Comparison of ENCODE assay signal across 21 cellular contexts in the genomic region with DNA sequence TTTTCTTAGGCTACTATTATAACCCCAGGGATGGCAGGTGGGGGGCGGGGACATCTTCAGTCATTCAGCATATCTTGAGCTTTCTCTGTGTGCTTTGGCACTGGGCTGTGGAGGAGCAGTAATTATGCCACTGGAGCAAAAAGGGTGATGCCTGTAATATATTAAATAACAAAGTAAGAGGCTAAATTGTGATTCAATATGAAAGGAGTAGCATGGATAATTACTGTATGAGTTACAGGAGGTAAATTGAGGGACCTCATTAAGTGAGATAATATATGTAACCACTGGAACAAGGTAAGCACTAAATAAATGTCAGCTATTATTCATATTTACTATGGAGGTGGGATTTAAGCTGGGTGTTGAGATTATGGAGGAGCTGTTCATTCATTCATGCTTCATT. TPM values are rescaled to one million over a fixed set of nuclear protein-coding genes. Genes with fewer than 3 reads are reported as not detected.
DNase-seq lines count a peak whose midpoint lies in the region; ATAC-seq, FAIRE-seq and TF ChIP-seq lines count a peak whose summit lies in the region.
"Had no signal": no experiment of that assay in that cellular context is flagged by ENCODE, and none has a peak within 500 bp of the region (broad histone marks: within the 10 kb centered on the region; RNA-seq: fewer than 3 reads in every experiment).

No MANE protein-coding gene starts in this region.

- no peaks in the 10 kb centered on the region for H3K9me3 ChIP-seq in astrocyte (ENCODE audit: insufficient read depth, low read depth, low read length)
- no peaks in the 10 kb centered on the region for H3K9me3 ChIP-seq in neuron (ENCODE audit: low read length)
- H3K9me3 ChIP-seq in spleen: no peaks in the 10 kb centered on the region
- H3K9me3 ChIP-seq: BE2C had no signal

- H3K9ac ChIP-seq in astrocyte (ENCODE audit: low read length): no peak overlapping the region

- no peaks in the 10 kb centered on the region for H3K36me3 ChIP-seq in astrocyte (ENCODE audit: insufficient read depth, low read length)
- no peaks in the 10 kb centered on the region for H3K36me3 ChIP-seq in neuron (ENCODE audit: insufficient read depth, low read length)
- no peaks in the 10 kb centered on the region for H3K36me3 ChIP-seq in spleen
- H3K36me3 ChIP-seq: BE2C had no signal

- H3K4me3 Mint-ChIP-seq in astrocyte (ENCODE audit: unreplicated experiment): no peak overlapping the region
- H3K4me3 Mint-ChIP-seq: HFFc6 had no signal

- intact Hi-C loops in spleen (cut with DNase I; ENCODE audit: low total_unique reads): no loop called here

- DNase-seq in NCI-H345 (lab: John Stamatoyannopoulos, UW) (peak; percentile 11), NCI-H345 treated with DMSO at 0.1 percent for 48 hours (lab: John Stamatoyannopoulos, UW; ENCODE audit: unreplicated experiment) (no peak), HEK293T (ENCODE audit: extremely low spot score) (no peak), astrocyte (ENCODE audit: low read depth) (no peak), spleen (no peak)
- DNase-seq in activated CD8-positive, alpha-beta memory T cell treated with anti-CD3 and anti-CD28 coated beads for 24 hours: no peak
- DNase-seq: BE2C, DND-41, HFFc6, KG1, NCI-H1105, NCI-H146, NCI-H2029, NCI-H2171, NCI-H748 treated with DMSO at 0.1 percent for 48 hours had no signal

- POLR2A ChIA-PET in HEK293T (lab: Yijun Ruan, JAX): no interaction called here

- H4K20me1 ChIP-seq in astrocyte (ENCODE audit: insufficient read depth, low read length): no peaks in the 10 kb centered on the region

- H3K9me3 Mint-ChIP-seq in astrocyte (ENCODE audit: unreplicated experiment): no peaks in the 10 kb centered on the region
- H3K9me3 Mint-ChIP-seq: HFFc6 had no signal

- WGBS in spleen, 5 donors: 91 to 98% (median 97%) methylated on average over 1 of the region's 1 CpG

- TF ChIP-seq POLR2A in spleen (IDR thresholded peaks at IDR 0.05): no peak

- no peaks in the 10 kb centered on the region for H3K27me3 Mint-ChIP-seq in astrocyte (ENCODE audit: low read depth, unreplicated experiment)

- H3K27me3 ChIP-seq in astrocyte (ENCODE audit: insufficient read depth, low read length) (no peaks in the 10 kb centered on the region), neuron (ENCODE audit: insufficient read depth, low read length) (no peaks in the 10 kb centered on the region), spleen (replicated peaks in 1 of 7) (no peaks in the 10 kb centered on the region)
- H3K27me3 ChIP-seq: BE2C had no signal

- no peak for TF ChIP-seq CTCF in astrocyte (IDR thresholded peaks at IDR 0.05; ENCODE audit: insufficient read depth, low read depth, low read length)
- TF ChIP-seq CTCF in spleen (IDR thresholded peaks at IDR 0.05 in 8 of 11, conservative IDR thresholded peaks at IDR 0.05 in 3 of 11): no peak

- H3K27ac Mint-ChIP-seq in astrocyte (ENCODE audit: unreplicated experiment): no peak overlapping the region
- H3K27ac Mint-ChIP-seq: HFFc6 had no signal

- H3K4me3 ChIP-seq in astrocyte (ENCODE audit: insufficient read depth, low read depth, low read length) (no peak overlapping the region), neuron (ENCODE audit: low read length) (no peak overlapping the region), spleen (no peak overlapping the region)

- H3K36me3 Mint-ChIP-seq in astrocyte (ENCODE audit: low read depth, unreplicated experiment): no peaks in the 10 kb centered on the region

- H2AFZ ChIP-seq in astrocyte (ENCODE audit: low read depth, low read length) (peak overlapping the region; percentile 58), neuron (ENCODE audit: low read depth, low read length) (peak overlapping the region; percentile 11)

- peaks cover 12% of the 10 kb centered on the region for H3K4me1 Mint-ChIP-seq in astrocyte (ENCODE audit: low read depth, unreplicated experiment)

- H3K79me2 ChIP-seq in astrocyte (ENCODE audit: insufficient read depth, low read length): peaks cover 15% of the 10 kb centered on the region

- H3K27ac ChIP-seq in astrocyte (ENCODE audit: low read depth, low read length): no peak overlapping the region
- no peak overlapping the region for H3K27ac ChIP-seq in spleen

- FAIRE-seq in astrocyte (lab: Jason Lieb, UNC): no peak
- FAIRE-seq: A204.1, GM12892, GM18507 had no signal

- no peak for ATAC-seq in GM18868 (IDR thresholded peaks at IDR 0.05; ENCODE audit: unreplicated experiment)
- ATAC-seq: Right ventricle myocardium inferior had no signal

- CTCF ChIA-PET in HEK293T (lab: Yijun Ruan, JAX): no interaction called here

- H3K4me1 ChIP-seq in astrocyte (ENCODE audit: insufficient read depth, low read length): peaks cover 21% of the 10 kb centered on the region
- H3K4me1 ChIP-seq in neuron (ENCODE audit: insufficient read depth, low read length): peaks cover 18% of the 10 kb centered on the region
- H3K4me1 ChIP-seq in spleen: peaks cover 12 to 26% (median 23%) of the 10 kb centered on the region in 6 donors

- no peak overlapping the region for H3K4me2 ChIP-seq in astrocyte (ENCODE audit: low read length)

TF ChIP-seq in HEK293T, 16 proteins besides CTCF, POLR2A, EP300 and RAD21:
- TF ChIP-seq, protein P1, sequence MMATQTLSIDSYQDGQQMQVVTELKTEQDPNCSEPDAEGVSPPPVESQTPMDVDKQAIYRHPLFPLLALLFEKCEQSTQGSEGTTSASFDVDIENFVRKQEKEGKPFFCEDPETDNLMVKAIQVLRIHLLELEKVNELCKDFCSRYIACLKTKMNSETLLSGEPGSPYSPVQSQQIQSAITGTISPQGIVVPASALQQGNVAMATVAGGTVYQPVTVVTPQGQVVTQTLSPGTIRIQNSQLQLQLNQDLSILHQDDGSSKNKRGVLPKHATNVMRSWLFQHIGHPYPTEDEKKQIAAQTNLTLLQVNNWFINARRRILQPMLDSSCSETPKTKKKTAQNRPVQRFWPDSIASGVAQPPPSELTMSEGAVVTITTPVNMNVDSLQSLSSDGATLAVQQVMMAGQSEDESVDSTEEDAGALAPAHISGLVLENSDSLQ (IDR thresholded peaks at IDR 0.05): 0 out of 2 replicates have a peak, but pooled peaks have one; percentile 24
- TF ChIP-seq L3MBTL2 (conservative IDR thresholded peaks at IDR 0.05): no peak

RNA-seq across cellular contexts. Expression of gene STN1, which starts 3.3 kb away (rescaled TPM):
- 17.3 and 19.9 TPM in 2 replicates for total RNA-seq in astrocyte
- total RNA-seq in spleen: 10 to 100 TPM; 18.6 to 27.7 (median 24.1) TPM
- 10 to 100 TPM; 14.2 to 18.1 (median 15.1) TPM for polyA plus RNA-seq in spleen

RNA-seq across cellular contexts. Expression of gene SLK, which starts 45.7 kb away (rescaled TPM):
- 24.9 and 27.5 TPM in 2 replicates for total RNA-seq in astrocyte
- 10 to 100 TPM; 28.9 to 47.4 (median 39.0) TPM for total RNA-seq in spleen
- 1 to 10 TPM; 5.6 to 9.1 (median 5.8) TPM for polyA plus RNA-seq in spleen
